22 cellular contexts compared by ENCODE assay signal in the genomic region with DNA sequence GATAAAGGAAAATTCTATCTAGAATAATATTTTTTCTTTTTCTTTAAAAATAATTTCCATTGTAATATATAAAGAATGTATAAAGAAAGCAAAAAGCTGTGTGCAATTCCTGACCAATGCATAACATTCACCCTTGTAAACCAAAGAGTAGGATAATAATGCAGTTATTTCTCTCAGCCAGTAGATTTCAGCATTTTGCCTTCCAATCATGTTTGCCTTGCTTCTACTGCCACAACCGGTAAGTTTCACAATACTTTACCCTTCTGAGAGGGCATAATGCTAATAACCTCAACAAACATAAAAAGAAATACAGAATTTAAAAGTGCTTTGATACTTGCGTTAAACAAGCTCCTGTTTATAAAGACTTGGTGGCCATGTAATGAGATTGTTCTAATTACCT. TPM values are rescaled to one million over a fixed set of nuclear protein-coding genes. Genes with fewer than 3 reads are reported as not detected.
A peak's percentile ranks its signal among the peaks of the same experiment; 100 is the strongest.
DNase-seq lines count a peak whose midpoint lies in the region; ATAC-seq and TF ChIP-seq lines count a peak whose summit lies in the region.
"Had no signal": no experiment of that assay in that cellular context is flagged by ENCODE, and none has a peak within 500 bp of the region (broad histone marks: within the 10 kb centered on the region; RNA-seq: fewer than 3 reads in every experiment).

No MANE protein-coding gene starts in this region.

- H3K4me3 Mint-ChIP-seq in activated naive CD4-positive, alpha-beta T cell treated with anti-CD3 and anti-CD28 coated beads, Interleukin-2, amount 50 U/mL, for 24 hours: no peak overlapping the region

- H3K9me3 ChIP-seq in liver (ENCODE audit: control insufficient read depth in 4 of 4, low read length in 3 of 4) (no peaks in the 10 kb centered on the region), heart left ventricle (no peaks in the 10 kb centered on the region)
- H3K9me3 ChIP-seq: BE2C had no signal

- TF ChIP-seq RAD21 in liver (IDR thresholded peaks at IDR 0.05): peak; percentile 38 to 40

- H3K4me3 ChIP-seq in liver (ENCODE audit: low read depth in 1 of 3, low read length in 3 of 3) (no peak overlapping the region), heart left ventricle (no peak overlapping the region)

- peaks cover 15% of the 10 kb centered on the region for H3K4me1 Mint-ChIP-seq in activated naive CD4-positive, alpha-beta T cell treated with anti-CD3 and anti-CD28 coated beads, Interleukin-2, amount 50 U/mL, for 24 hours

- ATAC-seq in GM18870 (IDR thresholded peaks at IDR 0.05; ENCODE audit: unreplicated experiment): no peak
- no peak for ATAC-seq in heart left ventricle
- ATAC-seq: SK-N-SH treated with all-trans-retinoic acid at 6 μM for 48 hours had no signal

- H3K27me3 ChIP-seq in liver (ENCODE audit: control insufficient read depth in 4 of 4, insufficient read depth in 4 of 4, low read length in 3 of 4) (no peaks in the 10 kb centered on the region), heart left ventricle (no peaks in the 10 kb centered on the region)
- H3K27me3 ChIP-seq: BE2C had no signal

- no peaks in the 10 kb centered on the region for H3K9me3 Mint-ChIP-seq in activated naive CD4-positive, alpha-beta T cell treated with anti-CD3 and anti-CD28 coated beads, Interleukin-2, amount 50 U/mL, for 24 hours
- H3K9me3 Mint-ChIP-seq: CD8-positive, alpha-beta memory T cell had no signal

- H3K4me1 ChIP-seq in liver (ENCODE audit: control insufficient read depth in 4 of 4, insufficient read depth in 4 of 4, low read length in 3 of 4) (peaks cover 3 to 36% (median 32%) of the 10 kb centered on the region in 4 donors), heart left ventricle (peaks cover 0 to 11% (median 0%) of the 10 kb centered on the region in 12 donors)
- H3K4me1 ChIP-seq: BE2C had no signal

- intact Hi-C loops in heart left ventricle (cut with DNase I): no loop called here

- no peak for DNase-seq in activated naive CD4-positive, alpha-beta T cell treated with anti-CD3 and anti-CD28 coated beads, Interleukin-2, amount 50 U/mL, for 16 hours
- DNase-seq in dedifferentiated amniotic fluid mesenchymal stem cell (ENCODE audit: extremely low spot score) (peak; percentile 45), NCI-H187 (lab: John Stamatoyannopoulos, UW) (no peak), heart left ventricle (no peak)
- no peak for DNase-seq in activated CD4-positive, alpha-beta T cell treated with anti-CD3 and anti-CD28 coated beads, Interleukin-2, amount 50 U/mL, for 48 hours
- DNase-seq: BE2C; CD8-positive, alpha-beta memory T cell; DMS79 treated with DMSO at 0.1 percent for 48 hours; GF-D8; MM.1S; NCI-H1105; NCI-H1930; NCI-H2171; NCI-H446; NCI-H69; SHP77 treated with DMSO at 0.1 percent for 48 hours had no signal

- TF ChIP-seq CTCF in liver (IDR thresholded peaks at IDR 0.05; ENCODE audit: low read depth, low read length, missing input control) (no peak), heart left ventricle (IDR thresholded peaks at IDR 0.05) (no peak)

- H3K27me3 Mint-ChIP-seq in activated naive CD4-positive, alpha-beta T cell treated with anti-CD3 and anti-CD28 coated beads, Interleukin-2, amount 50 U/mL, for 24 hours: no peaks in the 10 kb centered on the region
- H3K27me3 Mint-ChIP-seq: CD8-positive, alpha-beta memory T cell had no signal

- peak overlapping the region; percentile 14 for H3K27ac Mint-ChIP-seq in activated naive CD4-positive, alpha-beta T cell treated with anti-CD3 and anti-CD28 coated beads, Interleukin-2, amount 50 U/mL, for 24 hours
- H3K27ac Mint-ChIP-seq: CD8-positive, alpha-beta memory T cell had no signal

- H3K36me3 ChIP-seq in liver (ENCODE audit: control insufficient read depth in 4 of 4, insufficient read depth in 3 of 4, low read depth in 1 of 4, low read length in 3 of 4) (peaks cover 0 to 4% (median under 1%) of the 10 kb centered on the region in 4 donors), heart left ventricle (peaks cover 0 to 28% (median 7%) of the 10 kb centered on the region in 9 donors)
- H3K36me3 ChIP-seq: BE2C had no signal

- TF ChIP-seq POLR2A in heart left ventricle (IDR thresholded peaks at IDR 0.05): no peak

- 37% methylated on average over 2 of the region's 2 CpGs for WGBS in liver
- WGBS in heart left ventricle, 4 donors: 90 to 95% (median 93%) methylated on average over 2 of the region's 2 CpGs

- peaks cover 18% of the 10 kb centered on the region for H3K36me3 Mint-ChIP-seq in activated naive CD4-positive, alpha-beta T cell treated with anti-CD3 and anti-CD28 coated beads, Interleukin-2, amount 50 U/mL, for 24 hours

- H3K9ac ChIP-seq in liver (ENCODE audit: low read depth in 1 of 2, low read length in 2 of 2): no peak overlapping the region
- H3K9ac ChIP-seq: KMS-11 had no signal

- H3K27ac ChIP-seq in liver (ENCODE audit: low read depth in 1 of 2, low read length in 2 of 2) (peak overlapping the region in 1 of 2 donors; percentile 67), heart left ventricle (no peak overlapping the region)
- H3K27ac ChIP-seq: 22Rv1, KMS-11 had no signal

TF ChIP-seq in liver, 16 proteins besides CTCF, POLR2A, EP300 and RAD21:
- TF ChIP-seq ZBTB33 (IDR thresholded peaks at IDR 0.05): no peak
- peak; percentile 17 to 23 for TF ChIP-seq HNF4A (conservative IDR thresholded peaks at IDR 0.05)
- peak; percentile 61 to 75 for TF ChIP-seq RXRA (IDR thresholded peaks at IDR 0.05)
- TF ChIP-seq YY1 (IDR thresholded peaks at IDR 0.05): peak; percentile 28
- TF ChIP-seq, protein P1, sequence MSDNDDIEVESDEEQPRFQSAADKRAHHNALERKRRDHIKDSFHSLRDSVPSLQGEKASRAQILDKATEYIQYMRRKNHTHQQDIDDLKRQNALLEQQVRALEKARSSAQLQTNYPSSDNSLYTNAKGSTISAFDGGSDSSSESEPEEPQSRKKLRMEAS (IDR thresholded peaks at IDR 0.05): no peak

RNA-seq across cellular contexts. Expression of gene CHIC2, which starts 59.9 kb away (rescaled TPM):
- 10 to 100 TPM; 21.7 to 26.2 TPM for total RNA-seq in liver
- polyA plus RNA-seq in liver: 10 to 100 TPM in 1 of 2 donors, 1 to 10 TPM in 1; 9.3 to 15.1 TPM
- 10 to 100 TPM in 6 of 9 donors, 1 to 10 TPM in 3; 5.5 to 17.3 (median 11.2) TPM for total RNA-seq in heart left ventricle
- polyA plus RNA-seq in heart left ventricle: 10 to 100 TPM in 1 of 2 donors, 1 to 10 TPM in 1; 5.9 to 17.8 TPM
